8 cellular contexts compared by ENCODE assay signal in the genomic region with DNA sequence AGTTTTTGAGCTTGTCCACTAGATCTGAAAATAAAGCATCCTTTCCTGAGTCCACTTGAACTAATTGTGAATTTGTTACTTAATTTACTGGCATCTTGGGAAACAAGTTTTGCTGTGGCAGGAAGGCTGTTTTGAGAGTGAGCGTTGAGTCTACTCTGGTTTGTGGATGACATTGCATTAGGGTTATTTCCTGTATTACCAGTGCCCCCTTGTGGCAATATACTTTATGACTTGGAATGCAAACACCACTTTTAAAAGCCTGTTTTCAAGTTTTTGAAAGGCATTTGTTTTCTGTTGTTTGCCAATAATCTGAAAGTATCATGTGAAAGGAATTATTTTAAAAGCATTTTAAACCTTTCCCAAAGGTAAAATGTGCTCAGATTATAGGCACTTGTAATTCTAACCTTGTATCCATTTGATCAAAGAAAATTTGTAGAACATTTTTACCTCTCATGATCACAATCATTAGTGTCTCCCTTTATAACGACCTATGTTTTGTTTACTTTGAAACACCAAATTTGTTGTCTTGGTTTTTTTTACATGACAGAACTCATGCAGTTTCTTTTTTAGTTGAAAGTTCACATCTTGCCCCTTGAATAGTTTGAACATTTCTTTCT. TPM values are rescaled to one million over a fixed set of nuclear protein-coding genes. Genes with fewer than 3 reads are reported as not detected.
DNase-seq lines count a peak whose midpoint lies in the region; ATAC-seq, FAIRE-seq and TF ChIP-seq lines count a peak whose summit lies in the region.

No MANE protein-coding gene starts in this region.

- TF ChIP-seq CTCF in GM12878 (IDR thresholded peaks at IDR 0.05 in 2 of 3, conservative IDR thresholded peaks at IDR 0.05 in 1 of 3; ENCODE audit: control insufficient read depth in 2 of 3, extremely low read depth in 1 of 3, insufficient read depth in 1 of 3, low read depth in 3 of 3, low read length in 3 of 3) (peak; percentile 56 to 80 (median 73)), spleen (IDR thresholded peaks at IDR 0.05 in 8 of 11, conservative IDR thresholded peaks at IDR 0.05 in 3 of 11) (peak; percentile 45 to 88 (median 77))

- H3K27me3 ChIP-seq in GM12878 (replicated peaks in 1 of 2; ENCODE audit: control insufficient read depth in 2 of 2, insufficient read depth in 2 of 2, low read length in 1 of 2) (no peaks in the 10 kb centered on the region), spleen (replicated peaks in 1 of 7) (no peaks in the 10 kb centered on the region)

- ATAC-seq in GM19035 (IDR thresholded peaks at IDR 0.05; ENCODE audit: unreplicated experiment) (peak; percentile 79), HG03139 (IDR thresholded peaks at IDR 0.05; ENCODE audit: unreplicated experiment) (peak; percentile 92), GM12878 (peak; percentile 86)

- no peak overlapping the region for H3K4me3 ChIP-seq in GM12878
- H3K4me3 ChIP-seq in spleen = no peak overlapping the region

- H3K4me1 ChIP-seq in GM12878 (ENCODE audit: control insufficient read depth, insufficient read depth, low read length) (no peaks in the 10 kb centered on the region), spleen (peaks cover 0 to 9% (median 2%) of the 10 kb centered on the region in 6 donors)

- TF ChIP-seq EP300 in GM12878 (IDR thresholded peaks at IDR 0.05; ENCODE audit: borderline replicate concordance in 1 of 2, control insufficient read depth in 1 of 2, low read depth in 2 of 2, low read length in 2 of 2) = no peak

- no peak overlapping the region for H3K4me2 ChIP-seq in GM12878 (ENCODE audit: control insufficient read depth, insufficient read depth)

- RAD21 ChIA-PET in GM12878 (lab: Charles Lee; ENCODE audit: unreplicated experiment) = interaction anchor here (2.4 kb wide), 1 partner anchor 155 kb away, joined by 17 read pairs; no protein-coding TSS in a partner anchor

- no peaks in the 10 kb centered on the region for H4K20me1 ChIP-seq in GM12878 (ENCODE audit: control insufficient read depth, insufficient read depth)

- no peak overlapping the region for H3K9ac ChIP-seq in GM12878 (ENCODE audit: control insufficient read depth, insufficient read depth, low read length)

- TF ChIP-seq POLR2A in GM12878 (IDR thresholded peaks at IDR 0.05; ENCODE audit: low read depth, low read length) = no peak
- no peak for TF ChIP-seq POLR2A in spleen (IDR thresholded peaks at IDR 0.05)

- FAIRE-seq in GM12878 (lab: Jason Lieb, UNC) = peak; percentile 93

- intact Hi-C loops in GM12878 (cut with micrococcal nuclease; ENCODE audit: unreplicated experiment) (loop anchor here (1.0 kb wide), 1 partner anchor 155 kb away; no protein-coding TSS in a partner anchor), spleen (cut with DNase I; ENCODE audit: low total_unique reads) (no loop called here)

- 2% methylated on average over 2 of the region's 2 CpGs for WGBS in GM12878 (ENCODE audit: insufficient coverage, insufficient replicate concordance, low lambda C conversion rate, missing lambda C conversion rate)
- WGBS in spleen, 5 donors = 18 to 33% (median 27%) methylated on average over 2 of the region's 2 CpGs

- H3K27ac ChIP-seq in GM12878 (ENCODE audit: control insufficient read depth, insufficient read depth) (no peak overlapping the region), spleen (no peak overlapping the region)

- TF ChIP-seq RAD21 in GM12878 (IDR thresholded peaks at IDR 0.05; ENCODE audit: insufficient read depth, low read depth, low read length) = peak; percentile 84

- H2AFZ ChIP-seq in GM12878 (ENCODE audit: control insufficient read depth, low read depth, low read length) = no peak overlapping the region

- no TSS peak for BruUV-seq in GM12878 (replicated peaks; lab: Mats Ljungman, UMichigan)

- POLR2A ChIA-PET in GM12878 (lab: Charles Lee) = no interaction called here

- H3K9me3 ChIP-seq in GM12878 (replicated peaks; ENCODE audit: control insufficient read depth, insufficient read depth, low read length) = no peaks in the 10 kb centered on the region
- H3K9me3 ChIP-seq in spleen = no peaks in the 10 kb centered on the region

- peak; percentile 1 to 48 for DNase-seq in NCI-H524 (lab: John Stamatoyannopoulos, UW)
- no peak for DNase-seq in NCI-H524 treated with DMSO at 0.1 percent for 48 hours (lab: John Stamatoyannopoulos, UW)
- DNase-seq in NCI-H748 (lab: John Stamatoyannopoulos, UW; ENCODE audit: unreplicated experiment) = peak; percentile 44
- no peak for DNase-seq in GM12878 (ENCODE audit: low read depth, low spot score)
- peak; percentile 30 for DNase-seq in iPS DF 19.7 (ENCODE audit: low read depth, low spot score)
- no peak for DNase-seq in spleen

- in situ Hi-C loops in GM12878 (cut with MboI) = loop anchor here (5.0 kb wide), 1 partner anchor 156 kb away; no protein-coding TSS in a partner anchor

- H3K36me3 ChIP-seq in GM12878 (ENCODE audit: control insufficient read depth in 2 of 2, insufficient read depth in 2 of 2, low read length in 1 of 2) (no peaks in the 10 kb centered on the region), spleen (peaks cover 0 to 10% (median 0%) of the 10 kb centered on the region in 6 donors)

- CTCF ChIA-PET in GM12878 (lab: Yijun Ruan, JAX) = interaction anchor here (0.6 to 5.1 kb wide), 14 partner anchors 10 to 302 kb away, joined by 3 to 55 read pairs (median 3); no protein-coding TSS in a partner anchor

- H3K79me2 ChIP-seq in GM12878 (ENCODE audit: control insufficient read depth, insufficient read depth, low read length) = no peaks in the 10 kb centered on the region

- SMC1A ChIA-PET in GM12878 (lab: Charles Lee; ENCODE audit: uncharacterized antibody, unreplicated experiment) = interaction anchor here (0.5 to 1.4 kb wide), 6 partner anchors 9 to 250 kb away, joined by 3 to 15 read pairs (median 4); no protein-coding TSS in a partner anchor

TF ChIP-seq in GM12878, 131 proteins besides CTCF, POLR2A, EP300 and RAD21:
- TF ChIP-seq ATF7 (IDR thresholded peaks at IDR 0.05; ENCODE audit: low read depth) = no peak
- TF ChIP-seq SMC3 (IDR thresholded peaks at IDR 0.05; ENCODE audit: borderline replicate concordance, low read length) = peak; percentile 72; the same call in 1 of the 2 replicates

RNA-seq across cellular contexts. Expression of a gene that starts 18.0 kb away (rescaled TPM):
- 0.15 TPM in 1 of 2 replicates, not detected in the other for total RNA-seq in GM12878 (2013; cell fraction: nucleolus; rRNA removed)
- 3.4 and 3.9 TPM in 2 replicates for total RNA-seq in GM12878 (2014; rRNA removed)
- total RNA-seq in GM12878 (2014; rRNA removed; fragmentation: Illumina TruSeq; extraction: Trizol) = 3.2 and 3.6 TPM in 2 replicates
- 3.1 and 3.2 TPM in 2 replicates for total RNA-seq in GM12878 (2021)
- polyA plus RNA-seq in GM12878 (2011; ENCODE audit: low read depth) = 0.98 TPM
- 0.35 and 0.41 TPM in 2 replicates for polyA plus RNA-seq in GM12878 (2011; rRNA removed)
- 0.09 and 0.15 TPM in 2 replicates for polyA plus RNA-seq in GM12878 (2011; cell fraction: cytosol; rRNA removed)
- polyA plus RNA-seq in GM12878 (2011; cell fraction: nucleus; rRNA removed) = 0.31 and 0.34 TPM in 2 replicates
- 1.2 and 1.9 TPM in 2 replicates for polyA plus RNA-seq in GM12878 (2012)
- polyA plus RNA-seq in GM12878 (2014; fragmentation: Illumina TruSeq; extraction: Trizol) = 2.8 and 3.8 TPM in 2 replicates
- 1 to 10 TPM; 1.3 to 1.4 TPM for polyA plus RNA-seq in GM12878 (2014; fragmentation: Nextera tagmentation; extraction: Ambion mirVana)
- 1.7 and 2.4 TPM in 2 replicates for polyA plus RNA-seq in GM12878 (2014; rRNA removed)
- polyA plus RNA-seq in GM12878 (2016; fragmentation: Nextera tagmentation; extraction: Ambion mirVana) = 1 to 10 TPM; 3.0 to 3.2 TPM
- 0.15 and 0.29 TPM in 2 replicates for polyA minus RNA-seq in GM12878 (2011; rRNA and poly(A)+ RNA removed)
- not detected in 2 replicates for polyA minus RNA-seq in GM12878 (2011; cell fraction: cytosol; rRNA and poly(A)+ RNA removed)
- polyA minus RNA-seq in GM12878 (2011; cell fraction: nucleus; rRNA and poly(A)+ RNA removed) = 0.36 and 0.57 TPM in 2 replicates
- total RNA-seq in spleen = 10 to 100 TPM; 10.4 to 14.0 (median 12.5) TPM
- polyA plus RNA-seq in spleen = 1 to 10 TPM; 5.5 to 6.2 (median 5.9) TPM

Comparison
In these comparisons a context has a peak if more than half of its experiments do, and no peak if none do; other contexts are left out.
1. DNase-seq: peak in NCI-H524 (2 of 2), NCI-H748 (single experiment) and iPS DF 19.7 (single experiment); none in NCI-H524 treated with DMSO at 0.1 percent for 48 hours (single experiment), GM12878 (single experiment) and spleen (single experiment).
2. Peak in every context shown above with its lines, with median percentiles within 50 percentile points of each other: ATAC-seq.